ENCODE assay signal across 8 cellular contexts in genomic region chr1:201482755-201483154, GRCh38. TPM values are rescaled to one million over a fixed set of nuclear protein-coding genes. Genes with fewer than 3 reads are reported as not detected.
DNase-seq lines count a peak whose midpoint lies in the region; ATAC-seq and TF ChIP-seq lines count a peak whose summit lies in the region.

No MANE protein-coding gene starts in this region.

- no peaks in the 10 kb centered on the region for H3K79me2 ChIP-seq in OCI-LY3 (ENCODE audit: low read length)

- TF ChIP-seq CTCF in AG04450 (IDR thresholded peaks at IDR 0.05; ENCODE audit: low read depth, low read length), result no peak
- TF ChIP-seq CTCF in OCI-LY3 (IDR thresholded peaks at IDR 0.05; ENCODE audit: low read depth, low read length), result no peak

- ATAC-seq in GM19035 (IDR thresholded peaks at IDR 0.05; ENCODE audit: unreplicated experiment), result peak; percentile 37

- H3K9me3 ChIP-seq in AG04450 (ENCODE audit: control insufficient read depth, insufficient read depth, low read length) (no peaks in the 10 kb centered on the region), OCI-LY3 (ENCODE audit: insufficient read depth, low read length) (no peaks in the 10 kb centered on the region), muscle layer of duodenum (ENCODE audit: control insufficient read depth in 1 of 2, low read length in 2 of 2) (no peaks in the 10 kb centered on the region)

- H3K27me3 ChIP-seq in AG04450 (ENCODE audit: control insufficient read depth, insufficient read depth, low read length), result no peaks in the 10 kb centered on the region
- no peaks in the 10 kb centered on the region for H3K27me3 ChIP-seq in OCI-LY3 (ENCODE audit: low read depth, low read length)
- H3K27me3 ChIP-seq in muscle layer of duodenum (ENCODE audit: low read depth, low read length), result no peaks in the 10 kb centered on the region

- H3K4me3 ChIP-seq in AG04450 (ENCODE audit: low read depth, low read length), result no peak overlapping the region
- peak overlapping the region; percentile 81 for H3K4me3 ChIP-seq in OCI-LY3 (ENCODE audit: low read length)
- no peak overlapping the region for H3K4me3 ChIP-seq in muscle layer of duodenum (ENCODE audit: low read depth in 1 of 2, low read length in 2 of 2)

- no peaks in the 10 kb centered on the region for H4K20me1 ChIP-seq in OCI-LY3 (ENCODE audit: insufficient read depth, low read length)

- peak overlapping the region; percentile 80 for H3K9ac ChIP-seq in OCI-LY3 (ENCODE audit: low read length)

- peak overlapping the region; percentile 11 for H3K27ac ChIP-seq in AG04450 (ENCODE audit: low read depth, low read length)
- peak overlapping the region; percentile 90 for H3K27ac ChIP-seq in OCI-LY3 (ENCODE audit: low read length)
- H3K27ac ChIP-seq in muscle layer of duodenum (ENCODE audit: low read length), result peak overlapping the region; percentile 56

- no peak for DNase-seq in AG04450 (ENCODE audit: low read depth, low spot score)
- no peak for DNase-seq in D341Med (ENCODE audit: low spot score)
- no peak for DNase-seq in stimulated activated naive CD4-positive, alpha-beta T cell (lab: John Stamatoyannopoulos, UW)
- DNase-seq in superior temporal gyrus (ENCODE audit: extremely low spot score), result no peak
- DNase-seq in EL, result no peak

- H3K36me3 ChIP-seq in OCI-LY3 (replicated peaks; ENCODE audit: low read depth, low read length), result peaks cover 42% of the 10 kb centered on the region
- peaks cover 35 to 38% of the 10 kb centered on the region in 2 donors for H3K36me3 ChIP-seq in muscle layer of duodenum (ENCODE audit: control insufficient read depth in 1 of 2, insufficient read depth in 2 of 2, low read length in 2 of 2)

- peak overlapping the region; percentile 99 for H3K4me2 ChIP-seq in OCI-LY3 (ENCODE audit: low read length)

- CTCF ChIA-PET in AG04450 (lab: Charles Lee), result interaction anchor here (1.0 to 13.3 kb wide), 11 partner anchors 8 to 75 kb away, joined by 4 to 307 read pairs (median 6); no protein-coding TSS in a partner anchor

- H3K4me1 ChIP-seq in OCI-LY3 (ENCODE audit: low read length), result peaks cover 38% of the 10 kb centered on the region
- H3K4me1 ChIP-seq in muscle layer of duodenum (ENCODE audit: control insufficient read depth in 1 of 2, insufficient read depth in 2 of 2, low read length in 2 of 2), result peaks cover 4 to 38% of the 10 kb centered on the region in 2 donors

- POLR2A ChIA-PET in AG04450 (lab: Yijun Ruan, JAX), result interaction anchor here (0.8 to 4.6 kb wide), 5 partner anchors 11 to 35 kb away, joined by 3 to 36 read pairs (median 14); partner anchors contain the start of gene PHLDA3

- H2AFZ ChIP-seq in OCI-LY3 (ENCODE audit: low read depth, low read length), result 0 out of 2 replicates have a peak overlapping the region, but pooled peaks have one; percentile 5

RNA-seq across cellular contexts. Expression of gene PHLDA3, which starts 13.8 kb away (rescaled TPM):
- polyA plus RNA-seq in AG04450 (2011; rRNA removed), result 58.9 and 73.9 TPM in 2 replicates
- polyA minus RNA-seq in AG04450 (2011; rRNA and poly(A)+ RNA removed), result 31.5 and 42.8 TPM in 2 replicates

RNA-seq across cellular contexts. Expression of gene CSRP1, which starts 24.2 kb away (rescaled TPM):
- polyA plus RNA-seq in AG04450 (2011; rRNA removed), result 641 and 730 TPM in 2 replicates
- polyA minus RNA-seq in AG04450 (2011; rRNA and poly(A)+ RNA removed), result 568 and 749 TPM in 2 replicates

RNA-seq across cellular contexts. Expression of gene NAV1, which starts 56.2 kb away (rescaled TPM):
- 17.5 and 23.0 TPM in 2 replicates for polyA plus RNA-seq in AG04450 (2011; rRNA removed)
- 44.0 and 55.7 TPM in 2 replicates for polyA minus RNA-seq in AG04450 (2011; rRNA and poly(A)+ RNA removed)

Comparison
In these comparisons a context has a peak if more than half of its experiments do, and no peak if none do; other contexts are left out.
1. H3K27ac ChIP-seq: peak in every context shown above with its lines; median percentile 90 in OCI-LY3; 56 in muscle layer of duodenum; 11 in AG04450.